ENCODE assay signal across 8 cellular contexts in the genomic region with DNA sequence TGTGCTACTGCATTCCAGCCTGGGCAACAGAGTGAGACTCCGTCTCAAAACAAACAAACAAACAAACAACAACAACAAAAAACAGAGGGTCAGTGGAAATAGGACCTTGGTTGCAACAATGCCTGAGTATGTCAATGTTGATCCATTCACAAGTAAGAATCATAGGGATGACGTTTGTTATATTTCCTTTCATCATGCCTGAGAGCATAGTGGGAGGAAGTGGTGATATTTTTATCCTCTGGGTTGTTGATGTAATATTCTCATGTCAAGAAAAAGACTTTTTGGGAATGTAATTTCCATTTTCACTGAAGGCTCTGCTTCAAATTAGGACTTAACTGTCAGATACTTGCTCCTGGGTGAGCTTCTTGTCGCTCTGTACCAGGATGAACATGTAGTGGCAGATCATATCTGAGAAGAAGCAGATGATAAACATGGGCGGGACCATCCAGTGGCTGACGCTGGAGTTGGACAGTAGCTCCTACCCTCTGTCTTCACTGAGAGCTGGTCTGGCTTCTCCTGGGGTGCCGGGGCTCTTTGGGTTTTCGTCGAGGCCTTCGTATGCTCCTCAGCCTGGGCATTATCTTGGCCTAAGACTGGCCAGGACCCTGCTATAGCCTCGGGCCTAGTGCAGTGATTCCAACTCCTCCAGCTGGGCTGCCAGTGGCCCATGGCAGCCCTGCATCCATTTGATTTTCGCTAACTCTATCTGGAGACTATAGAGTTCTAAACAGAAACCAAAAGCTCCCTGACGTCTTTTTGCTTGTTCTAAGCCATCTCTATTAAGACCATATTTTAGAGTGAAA. TPM values are rescaled to one million over a fixed set of nuclear protein-coding genes. Genes with fewer than 3 reads are reported as not detected.
DNase-seq lines count a peak whose midpoint lies in the region; ATAC-seq, FAIRE-seq and TF ChIP-seq lines count a peak whose summit lies in the region.

No MANE protein-coding gene starts in this region.

- intact Hi-C loops in GM12878 (cut with micrococcal nuclease; ENCODE audit: unreplicated experiment) (no loop called here), kidney (cut with DNase I) (no loop called here), testis (cut with DNase I; ENCODE audit: low total_unique reads) (no loop called here)

- peaks cover 4% of the 10 kb centered on the region for H3K36me3 Mint-ChIP-seq in endothelial cell (ENCODE audit: low read depth, unreplicated experiment)

- H3F3A ChIP-seq in Loucy (ENCODE audit: low read depth) = no peaks in the 10 kb centered on the region

- FAIRE-seq in GM12878 (lab: Jason Lieb, UNC) = no peak
- no peak for FAIRE-seq in kidney (lab: Jason Lieb, UNC)

- H3K27me3 Mint-ChIP-seq in endothelial cell (ENCODE audit: unreplicated experiment) = no peaks in the 10 kb centered on the region

- TF ChIP-seq EP300 in GM12878 (IDR thresholded peaks at IDR 0.05; ENCODE audit: borderline replicate concordance in 1 of 2, control insufficient read depth in 1 of 2, low read depth in 2 of 2, low read length in 2 of 2) = no peak

- no peaks in the 10 kb centered on the region for H3K9me2 ChIP-seq in Loucy (replicated peaks; ENCODE audit: low read depth, low read length)

- DNase-seq in AG10803 (ENCODE audit: low read depth) (peak; percentile 49), GM12878 (ENCODE audit: low read depth, low spot score) (no peak), kidney (no peak), testis (peak; percentile 22), NCI-H446 treated with DMSO at 0.1 percent for 48 hours (lab: John Stamatoyannopoulos, UW) (no peak), endothelial cell (ENCODE audit: low spot score) (no peak)

- in situ Hi-C loops in GM12878 (cut with MboI) = no loop called here

- no peak for TF ChIP-seq RAD21 in GM12878 (IDR thresholded peaks at IDR 0.05; ENCODE audit: insufficient read depth, low read depth, low read length)

- H3K27ac Mint-ChIP-seq in endothelial cell (ENCODE audit: unreplicated experiment) = no peak overlapping the region

- TF ChIP-seq POLR2A in GM12878 (IDR thresholded peaks at IDR 0.05; ENCODE audit: low read depth, low read length) (no peak), testis (IDR thresholded peaks at IDR 0.05) (no peak)

- SMC1A ChIA-PET in GM12878 (lab: Charles Lee; ENCODE audit: uncharacterized antibody, unreplicated experiment) = interaction anchor here (0.9 to 2.0 kb wide), 7 partner anchors 9 to 120 kb away, joined by 3 to 7 read pairs (median 4); no protein-coding TSS in a partner anchor

- H3K9me3 ChIP-seq in Loucy (ENCODE audit: insufficient read depth, low read depth, low read length) = no peaks in the 10 kb centered on the region
- H3K9me3 ChIP-seq in GM12878 (replicated peaks; ENCODE audit: control insufficient read depth, insufficient read depth, low read length) = no peaks in the 10 kb centered on the region
- no peaks in the 10 kb centered on the region for H3K9me3 ChIP-seq in kidney (ENCODE audit: control insufficient read depth in 1 of 2, low read length in 2 of 2)
- H3K9me3 ChIP-seq in testis = no peaks in the 10 kb centered on the region

- H3K27me3 ChIP-seq in Loucy (ENCODE audit: insufficient read depth, low read length, poor library complexity, severe bottlenecking) (no peaks in the 10 kb centered on the region), GM12878 (replicated peaks in 1 of 2; ENCODE audit: control insufficient read depth in 2 of 2, insufficient read depth in 2 of 2, low read length in 1 of 2) (no peaks in the 10 kb centered on the region), testis (no peaks in the 10 kb centered on the region)

- no peaks in the 10 kb centered on the region for H3K4me1 Mint-ChIP-seq in endothelial cell (ENCODE audit: unreplicated experiment)

- CTCF ChIA-PET in GM12878 (lab: Yijun Ruan, JAX) = interaction anchor here (1.0 to 1.4 kb wide), 2 partner anchors 16 to 47 kb away, joined by 3 to 4 read pairs; no protein-coding TSS in a partner anchor

- no peaks in the 10 kb centered on the region for H3K9me3 Mint-ChIP-seq in endothelial cell (ENCODE audit: unreplicated experiment)

- H3K36me3 ChIP-seq in Loucy (ENCODE audit: insufficient read depth, low read length) (peaks cover 26% of the 10 kb centered on the region; the same call in 1 of the 2 replicates), GM12878 (ENCODE audit: control insufficient read depth in 2 of 2, insufficient read depth in 2 of 2, low read length in 1 of 2) (peaks cover 3 to 19% of the 10 kb centered on the region in 2 experiments; a peak in 3 of 4 replicates), kidney (ENCODE audit: control insufficient read depth in 1 of 2, insufficient read depth in 2 of 2, low read length in 2 of 2) (peaks cover 0 to 3% of the 10 kb centered on the region in 2 donors), testis (ENCODE audit: low read depth, missing control alignments) (no peaks in the 10 kb centered on the region)

- peaks cover 33% of the 10 kb centered on the region for H4K20me1 ChIP-seq in Loucy (ENCODE audit: insufficient read depth, low read length, poor library complexity, severe bottlenecking)
- H4K20me1 ChIP-seq in GM12878 (ENCODE audit: control insufficient read depth, insufficient read depth) = 0 out of 2 replicates have a peak, but pooled peaks cover 4% of the 10 kb centered on the region

- H3K79me2 ChIP-seq in Loucy (ENCODE audit: insufficient read depth, low read length) (peaks cover 73% of the 10 kb centered on the region), GM12878 (ENCODE audit: control insufficient read depth, insufficient read depth, low read length) (peaks cover 78% of the 10 kb centered on the region)

- WGBS in GM12878 (ENCODE audit: insufficient coverage, insufficient replicate concordance, low lambda C conversion rate, missing lambda C conversion rate) = 57% methylated on average over 12 of the region's 12 CpGs
- whole genome bisulfite sequencing in testis, 2 donors = 42 to 52% methylated on average over 10 to 12 of the region's 12 CpGs

- ATAC-seq in GM12878 (peak; percentile 84), HG03457 (IDR thresholded peaks at IDR 0.05; ENCODE audit: unreplicated experiment) (no peak)

- TF ChIP-seq CTCF in AG10803 (conservative IDR thresholded peaks at IDR 0.05; ENCODE audit: low read length) (no peak), Loucy (conservative IDR thresholded peaks at IDR 0.05; ENCODE audit: low read length) (no peak), GM12878 (IDR thresholded peaks at IDR 0.05 in 2 of 3, conservative IDR thresholded peaks at IDR 0.05 in 1 of 3; ENCODE audit: control insufficient read depth in 2 of 3, extremely low read depth in 1 of 3, insufficient read depth in 1 of 3, low read depth in 3 of 3, low read length in 3 of 3) (no peak), kidney (IDR thresholded peaks at IDR 0.05; ENCODE audit: borderline replicate concordance, extremely low read depth, insufficient read depth) (no peak), testis (IDR thresholded peaks at IDR 0.05) (no peak), endothelial cell (IDR thresholded peaks at IDR 0.05; ENCODE audit: unreplicated experiment) (no peak)

- H3K4me1 ChIP-seq in Loucy (ENCODE audit: insufficient read depth, low read length, poor library complexity, severe bottlenecking) = peaks cover 22% of the 10 kb centered on the region
- peaks cover 21% of the 10 kb centered on the region for H3K4me1 ChIP-seq in GM12878 (ENCODE audit: control insufficient read depth, insufficient read depth, low read length)
- peaks cover 5 to 8% of the 10 kb centered on the region in 2 donors for H3K4me1 ChIP-seq in kidney (ENCODE audit: control insufficient read depth in 1 of 2, insufficient read depth in 1 of 2, low read depth in 1 of 2, low read length in 2 of 2)
- H3K4me1 ChIP-seq in testis = peaks cover 23% of the 10 kb centered on the region

- BruUV-seq in GM12878 (replicated peaks; lab: Mats Ljungman, UMichigan) = no TSS peak

- H3K4me3 Mint-ChIP-seq in endothelial cell (ENCODE audit: unreplicated experiment) = no peak overlapping the region

- H3K4me2 ChIP-seq in Loucy (ENCODE audit: low read depth, low read length, poor library complexity, severe bottlenecking) (peak overlapping the region; percentile 61), GM12878 (ENCODE audit: control insufficient read depth, insufficient read depth) (peak overlapping the region; percentile 85)

- POLR2A ChIA-PET in GM12878 (lab: Charles Lee) = interaction anchor here (0.5 to 1.4 kb wide), 5 partner anchors 15 to 126 kb away, joined by 3 to 7 read pairs (median 4); no protein-coding TSS in a partner anchor

- peak overlapping the region; percentile 30 for H3K9ac ChIP-seq in Loucy (ENCODE audit: low read depth, low read length, poor library complexity, severe bottlenecking)
- peak overlapping the region; percentile 24 for H3K9ac ChIP-seq in GM12878 (ENCODE audit: control insufficient read depth, insufficient read depth, low read length)
- peak overlapping the region in 1 of 2 donors; percentile 38 for H3K9ac ChIP-seq in kidney (ENCODE audit: low read length in 2 of 2)

- H3K27ac ChIP-seq in GM12878 (ENCODE audit: control insufficient read depth, insufficient read depth) (peak overlapping the region; percentile 85), kidney (ENCODE audit: low read depth in 2 of 2, low read length in 2 of 2) (peak overlapping the region; percentile 84 to 94), testis (peak overlapping the region; percentile 81 to 90)

- no peak overlapping the region for H2AFZ ChIP-seq in Loucy (ENCODE audit: low read length)
- no peak overlapping the region; the same call in 1 of the 2 replicates for H2AFZ ChIP-seq in GM12878 (ENCODE audit: control insufficient read depth, low read depth, low read length)

- RAD21 ChIA-PET in GM12878 (lab: Charles Lee; ENCODE audit: unreplicated experiment) = interaction anchor here (0.8 to 1.7 kb wide), 10 partner anchors 12 to 170 kb away, joined by 3 to 6 read pairs (median 4); a partner anchor contains a TSS

- H3K4me3 ChIP-seq in AG10803 (ENCODE audit: low read length) (peak overlapping the region; percentile 29), Loucy (ENCODE audit: low read length, poor library complexity, severe bottlenecking) (peak overlapping the region; percentile 32), GM12878 (peak overlapping the region; percentile 40), kidney (ENCODE audit: low read length in 2 of 2) (peak overlapping the region in 1 of 2 donors; percentile 44), testis (no peak overlapping the region)

RNA-seq across cellular contexts. Expression of a gene that starts 19.6 kb away (rescaled TPM):
- total RNA-seq in GM12878 (2013; cell fraction: nucleolus; rRNA removed) = 94.6 and 94.7 TPM in 2 replicates
- total RNA-seq in GM12878 (2014; rRNA removed) (161 and 206 TPM in 2 replicates), GM12878 (2014; rRNA removed; fragmentation: Illumina TruSeq; extraction: Trizol) (175 and 180 TPM in 2 replicates), GM12878 (2021) (168 TPM in 2 replicates), kidney (111 TPM), testis (10 to 100 TPM; 65.8 to 85.0 TPM), endothelial cell (ENCODE audit: unreplicated experiment) (120 TPM)
- polyA plus RNA-seq in GM12878 (2011; ENCODE audit: low read depth) = 42.6 TPM
- polyA plus RNA-seq in GM12878 (2011; rRNA removed) (293 and 322 TPM in 2 replicates), GM12878 (2014; fragmentation: Illumina TruSeq; extraction: Trizol) (305 and 355 TPM in 2 replicates), GM12878 (2014; fragmentation: Nextera tagmentation; extraction: Ambion mirVana) (100 to 1,000 TPM; 170 to 182 TPM), GM12878 (2014; rRNA removed) (141 and 145 TPM in 2 replicates), GM12878 (2016; fragmentation: Nextera tagmentation; extraction: Ambion mirVana) (100 to 1,000 TPM; 239 to 244 TPM), kidney (ENCODE audit: insufficient read depth, low read depth, low replicate concordance) (89.0 TPM), testis (ENCODE audit: insufficient read depth, low read depth, low replicate concordance) (91.9 TPM)
- polyA plus RNA-seq in GM12878 (2011; cell fraction: cytosol; rRNA removed) = 176 and 203 TPM in 2 replicates
- polyA plus RNA-seq in GM12878 (2011; cell fraction: nucleus; rRNA removed) = 71.0 and 74.5 TPM in 2 replicates
- 89.1 and 101 TPM in 2 replicates for polyA plus RNA-seq in GM12878 (2012)
- polyA minus RNA-seq in GM12878 (2011; rRNA and poly(A)+ RNA removed) = 219 and 220 TPM in 2 replicates
- 31.8 and 52.9 TPM in 2 replicates for polyA minus RNA-seq in GM12878 (2011; cell fraction: cytosol; rRNA and poly(A)+ RNA removed)
- polyA minus RNA-seq in GM12878 (2011; cell fraction: nucleus; rRNA and poly(A)+ RNA removed) = 32.6 and 58.0 TPM in 2 replicates

RNA-seq across cellular contexts. Expression of a gene that starts 58.2 kb away (rescaled TPM):
- 22.6 and 22.8 TPM in 2 replicates for total RNA-seq in GM12878 (2013; cell fraction: nucleolus; rRNA removed)
- 11.1 and 12.6 TPM in 2 replicates for total RNA-seq in GM12878 (2014; rRNA removed)
- 16.3 and 16.8 TPM in 2 replicates for total RNA-seq in GM12878 (2014; rRNA removed; fragmentation: Illumina TruSeq; extraction: Trizol)
- 35.7 and 40.9 TPM in 2 replicates for total RNA-seq in GM12878 (2021)
- 12.8 TPM for polyA plus RNA-seq in GM12878 (2011; ENCODE audit: low read depth)
- 20.2 and 22.8 TPM in 2 replicates for polyA plus RNA-seq in GM12878 (2011; rRNA removed)
- polyA plus RNA-seq in GM12878 (2011; cell fraction: cytosol; rRNA removed) = 12.0 and 14.3 TPM in 2 replicates
- 9.3 and 12.8 TPM in 2 replicates for polyA plus RNA-seq in GM12878 (2011; cell fraction: nucleus; rRNA removed)
- polyA plus RNA-seq in GM12878 (2012) = 18.7 and 20.6 TPM in 2 replicates
- 45.1 and 47.5 TPM in 2 replicates for polyA plus RNA-seq in GM12878 (2014; fragmentation: Illumina TruSeq; extraction: Trizol)
- 10 to 100 TPM; 15.7 to 18.2 TPM for polyA plus RNA-seq in GM12878 (2014; fragmentation: Nextera tagmentation; extraction: Ambion mirVana)
- 19.8 and 22.4 TPM in 2 replicates for polyA plus RNA-seq in GM12878 (2014; rRNA removed)
- polyA plus RNA-seq in GM12878 (2016; fragmentation: Nextera tagmentation; extraction: Ambion mirVana) = 10 to 100 TPM in 1 of 2 experiments, 1 to 10 TPM in 1; 4.8 to 17.1 TPM
- 18.9 and 21.7 TPM in 2 replicates for polyA minus RNA-seq in GM12878 (2011; rRNA and poly(A)+ RNA removed)
- polyA minus RNA-seq in GM12878 (2011; cell fraction: cytosol; rRNA and poly(A)+ RNA removed) = 22.9 and 25.8 TPM in 2 replicates
- 8.3 and 13.7 TPM in 2 replicates for polyA minus RNA-seq in GM12878 (2011; cell fraction: nucleus; rRNA and poly(A)+ RNA removed)
- 37.4 TPM for total RNA-seq in kidney
- polyA plus RNA-seq in kidney (ENCODE audit: insufficient read depth, low read depth, low replicate concordance) = 13.6 TPM
- total RNA-seq in testis = 10 to 100 TPM; 35.2 to 36.0 TPM
- 34.6 TPM for polyA plus RNA-seq in testis (ENCODE audit: insufficient read depth, low read depth, low replicate concordance)
- 39.4 TPM for total RNA-seq in endothelial cell (ENCODE audit: unreplicated experiment)

Comparison
In these comparisons a context has a peak if more than half of its experiments do, and no peak if none do; other contexts are left out.
1. DNase-seq: peak in AG10803 (single experiment) and testis (single experiment); none in GM12878 (single experiment), kidney (single experiment), NCI-H446 treated with DMSO at 0.1 percent for 48 hours (single experiment) and endothelial cell (single experiment).
2. H3K4me3 ChIP-seq: peak in AG10803 (single experiment), Loucy (single experiment) and GM12878 (single experiment); none in testis (0 of 2).
3. Peak in every context shown above with its lines, with median percentiles within 50 percentile points of each other: H3K27ac ChIP-seq.